20 cellular contexts compared by ENCODE assay signal in the genomic region with DNA sequence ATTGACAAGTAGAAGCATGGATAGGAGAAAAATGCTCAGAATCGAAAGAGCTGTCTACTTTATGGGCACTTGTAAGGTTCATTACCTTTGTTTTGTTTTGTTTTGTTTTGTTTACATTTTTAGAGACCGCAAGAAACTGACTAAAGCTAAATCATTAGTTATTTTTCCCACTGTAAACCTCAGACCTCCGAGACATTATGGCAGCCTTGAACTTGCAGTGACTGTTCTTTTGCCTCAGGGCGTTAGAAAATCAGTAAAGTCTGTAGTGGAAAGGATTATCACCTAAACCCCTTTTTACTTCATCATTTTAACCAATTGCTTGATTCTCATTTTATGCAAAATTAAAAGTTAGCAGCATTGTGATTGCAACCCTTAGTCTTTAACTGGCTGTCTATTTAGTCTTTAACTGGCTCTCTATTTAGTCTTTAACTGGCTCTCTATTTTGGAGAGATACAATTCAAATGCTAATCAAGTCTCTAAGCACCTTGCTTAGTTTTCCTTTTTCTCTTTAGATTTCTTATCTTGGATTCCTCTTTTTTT.
"Had no signal": no experiment of that assay in that cellular context is flagged by ENCODE, and none has a peak within 500 bp of the region (broad histone marks: within the 10 kb centered on the region; RNA-seq: fewer than 3 reads in every experiment).

No MANE protein-coding gene starts in this region.

- H3K4me3 ChIP-seq: dorsolateral prefrontal cortex, esophagus muscularis mucosa, gastrocnemius medialis, heart right ventricle, mucosa of descending colon, right atrium auricular region, sigmoid colon, skin epidermis, stomach, thoracic aorta, transverse colon had no signal

- H3K27me3 ChIP-seq: esophagus muscularis mucosa, gastrocnemius medialis, heart right ventricle, right atrium auricular region, sigmoid colon, stomach, transverse colon had no signal

- DNase-seq: cortex of kidney; dorsolateral prefrontal cortex; effector memory CD4-positive, alpha-beta T cell; gastrocnemius medialis; heart right ventricle; islet precursor cell; mammary epithelial cell; mucosa of descending colon; naive thymus-derived CD8-positive, alpha-beta T cell; posterior cingulate gyrus; sigmoid colon; stimulated activated naive CD4-positive, alpha-beta T cell; stomach; substantia nigra; transverse colon had no signal

- H3K36me3 ChIP-seq: esophagus muscularis mucosa, gastrocnemius medialis, heart right ventricle, right atrium auricular region, sigmoid colon, stomach, thoracic aorta, transverse colon had no signal

- H3K27ac ChIP-seq: dorsolateral prefrontal cortex, epithelial cell of prostate, esophagus muscularis mucosa, gastrocnemius medialis, heart right ventricle, right atrium auricular region, sigmoid colon, skin epidermis, stomach, thoracic aorta, transverse colon had no signal

- H3K9me3 ChIP-seq: esophagus muscularis mucosa, gastrocnemius medialis, heart right ventricle, mucosa of descending colon, right atrium auricular region, sigmoid colon, stomach, thoracic aorta, transverse colon had no signal

- H3K4me1 ChIP-seq: esophagus muscularis mucosa, gastrocnemius medialis, heart right ventricle, right atrium auricular region, sigmoid colon, stomach, transverse colon had no signal
